ENCODE assay signal across 33 cellular contexts in the genomic region with DNA sequence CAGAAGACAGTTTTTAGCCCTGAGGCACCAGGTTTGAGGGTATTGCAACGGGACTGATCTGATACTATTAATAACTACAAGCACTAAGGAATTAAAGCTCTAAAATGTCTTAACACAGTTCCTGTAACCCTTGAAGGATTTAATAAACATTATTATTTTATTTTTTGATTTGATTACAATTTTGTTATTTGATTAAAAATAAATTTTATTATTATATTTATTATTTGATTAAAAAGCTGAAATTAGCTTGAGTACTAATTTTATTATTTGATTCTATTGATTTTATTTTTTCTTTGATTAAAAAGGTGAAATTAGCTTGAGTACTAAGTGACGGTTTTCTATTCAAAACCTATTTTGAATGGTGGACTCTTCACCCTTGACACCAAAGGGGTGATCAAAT.
"Had no signal": no experiment of that assay in that cellular context is flagged by ENCODE, and none has a peak within 500 bp of the region (broad histone marks: within the 10 kb centered on the region; RNA-seq: fewer than 3 reads in every experiment).

No MANE protein-coding gene starts in this region.

- ATAC-seq: activated CD8-positive, alpha-beta T cell treated with anti-CD3 and anti-CD28 coated beads for 36 hours; activated naive CD4-positive, alpha-beta T cell treated with anti-CD3 and anti-CD28 coated beads, Interleukin-2, amount 50 U/mL, for 72 hours; activated T-cell treated with anti-CD3 and anti-CD28 coated beads, Interleukin-2, amount 50 U/mL, for 4 hours; activated T-cell treated with anti-CD3 and anti-CD28 coated beads, Interleukin-2, amount 50 U/mL, for 72 hours; activated T-helper 17 cell treated with anti-CD3 and anti-CD28 coated beads, Interleukin-2, amount 50 U/mL, for 72 hours; body of pancreas had no signal

- H3K36me3 ChIP-seq: adrenal gland, brain microvascular endothelial cell, breast epithelium, WERI-Rb-1 had no signal

- DNase-seq: activated B cell treated with CpG ODN at 0.5 μM for 24 hours; activated CD4-positive, alpha-beta memory T cell treated with anti-CD3 and anti-CD28 coated beads for 36 hours; activated CD4-positive, alpha-beta T cell treated with anti-CD3 and anti-CD28 coated beads for 4 hours; activated CD4-positive, alpha-beta T cell treated with anti-CD3 and anti-CD28 coated beads, Interleukin-2, amount 10 ng/mL, durations not matched to agents 24 days and 14 days; activated CD4-positive, alpha-beta T cell treated with anti-CD3 and anti-CD28 coated beads, Interleukin-2, amount 50 U/mL, for 1 hour; activated CD4-positive, alpha-beta T cell treated with anti-CD3 and anti-CD28 coated beads, Interleukin-2, amount 50 U/mL, for 4 hours; activated CD4-positive, CD25-positive, alpha-beta regulatory T cell treated with anti-CD3 and anti-CD28 coated beads, Interleukin-2, amount 50 U/mL, for 72 hours; activated CD8-positive, alpha-beta memory T cell treated with anti-CD3 and anti-CD28 coated beads, Interleukin-2, amount 50 U/mL, for 4 hours; activated CD8-positive, alpha-beta T cell treated with anti-CD3 and anti-CD28 coated beads for 36 hours; activated effector memory CD4-positive, alpha-beta T cell treated with anti-CD3 and anti-CD28 coated beads, Interleukin-2, amount 50 U/mL, for 16 hours; activated gamma-delta T cell treated with Interleukin-2 at 50 U/mL for 16 hours; activated naive CD4-positive, alpha-beta T cell; activated naive CD4-positive, alpha-beta T cell treated with anti-CD3 and anti-CD28 coated beads for 36 hours; activated naive CD4-positive, alpha-beta T cell treated with anti-CD3 and anti-CD28 coated beads, Interleukin-2, amount 50 U/mL, for 16 hours; activated naive CD8-positive, alpha-beta T cell treated with anti-CD3 and anti-CD28 coated beads for 36 hours; activated T-cell treated with anti-CD3 and anti-CD28 coated beads for 4 hours; activated T-cell treated with anti-CD3 and anti-CD28 coated beads, Interleukin-2, amount 50 U/mL, for 1 hour; activated T-cell treated with anti-CD3 and anti-CD28 coated beads, Interleukin-2, amount 50 U/mL, for 4 hours; activated T-cell treated with anti-CD3 and anti-CD28 coated beads, Interleukin-2, amount 50 U/mL, for 72 hours; adrenal gland; amniotic stem cell; aorta; body of pancreas; brain microvascular endothelial cell; central memory CD4-positive, alpha-beta T cell; T-helper 1 cell; T-helper 2 cell; T-helper 9 cell; WERI-Rb-1 had no signal

- H3K9me3 ChIP-seq: adrenal gland, body of pancreas, breast epithelium had no signal

- H3K4me3 ChIP-seq: adrenal gland, body of pancreas, breast epithelium had no signal

- H3K27ac ChIP-seq: adrenal gland, body of pancreas, brain microvascular endothelial cell, breast epithelium, WERI-Rb-1 had no signal

- FAIRE-seq: astrocyte had no signal

- H3K4me1 ChIP-seq: body of pancreas, breast epithelium had no signal
